In the genomic region with DNA sequence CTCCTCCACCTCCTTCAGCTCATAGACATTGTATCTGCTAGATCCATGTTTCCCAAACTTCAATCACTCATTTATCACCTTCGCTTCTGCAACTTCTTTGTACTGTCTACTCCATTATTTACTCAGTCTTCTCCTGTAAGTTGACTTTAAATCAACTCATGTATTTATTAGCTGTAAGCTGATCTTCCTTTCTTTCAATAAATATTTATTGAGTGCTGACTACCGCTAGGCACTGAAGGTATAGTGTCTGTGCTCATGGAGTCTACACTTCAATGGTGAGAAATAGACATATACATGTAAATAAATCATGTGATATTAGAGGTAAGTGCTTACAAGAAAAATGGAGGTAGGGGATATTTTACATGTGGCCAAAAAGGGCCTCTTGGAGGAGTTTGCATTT, we compare ENCODE assay signal across 5 cellular contexts.
"Had no signal": no experiment of that assay in that cellular context is flagged by ENCODE, and none has a peak within 500 bp of the region (broad histone marks: within the 10 kb centered on the region; RNA-seq: fewer than 3 reads in every experiment).

No MANE protein-coding gene starts in this region.

- H2AFZ ChIP-seq: GM23338 had no signal

- H3K27ac Mint-ChIP-seq: GM23338, H9 had no signal

- ATAC-seq: GM23338 had no signal

- H3K27me3 Mint-ChIP-seq: IgD-negative memory B cell had no signal

- H3K9me3 Mint-ChIP-seq: GM23338, H9 had no signal

- DNase-seq: H9, HCEC 1CT, KBM-7 had no signal

- H3K4me3 Mint-ChIP-seq: GM23338, H9, IgD-negative memory B cell had no signal

- H3K4me2 ChIP-seq: GM23338 had no signal

- H3K4me3 ChIP-seq: GM23338 had no signal
